29 cellular contexts compared by ENCODE assay signal in the genomic region with DNA sequence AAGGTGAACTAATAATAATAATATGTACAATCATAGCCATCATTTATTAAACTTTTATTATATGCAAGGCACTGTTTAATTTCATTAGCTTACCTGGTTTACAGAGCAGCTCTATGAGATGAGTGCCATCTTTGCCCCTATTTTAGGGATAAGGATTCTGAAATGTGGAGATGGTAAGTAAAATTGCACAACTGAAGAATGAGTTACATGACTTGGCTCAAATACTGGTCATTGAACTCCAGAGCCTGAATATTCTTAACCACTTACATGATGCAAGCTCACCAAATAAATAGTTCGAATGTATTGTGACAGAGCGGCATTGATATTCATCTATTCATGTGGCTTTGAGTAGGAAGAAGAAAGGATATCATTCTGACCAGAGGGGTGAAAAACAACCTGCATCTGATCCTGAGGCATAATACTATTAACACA. TPM values are rescaled to one million over a fixed set of nuclear protein-coding genes. Genes with fewer than 3 reads are reported as not detected.
"Had no signal": no experiment of that assay in that cellular context is flagged by ENCODE, and none has a peak within 500 bp of the region (broad histone marks: within the 10 kb centered on the region; RNA-seq: fewer than 3 reads in every experiment).

No MANE protein-coding gene starts in this region.

- H3K4me3 ChIP-seq: coronary artery, hepatocyte, mucosa of descending colon, neural progenitor cell, pancreas, prostate gland, spleen, tibial artery, upper lobe of left lung, uterus had no signal

- H2AFZ ChIP-seq: hepatocyte, neural progenitor cell had no signal

- H3K4me3 Mint-ChIP-seq: endodermal cell; natural killer cell; neural progenitor cell; stimulated activated memory B cell treated with anti-CD40 and anti-IgM and Interleukin-4, amounts not matched to agents 10 μg/mL and 1 μg/mL and 100 μg/mL, for 72 hours; stimulated activated naive CD8-positive, alpha-beta T cell treated with anti-CD3 and anti-CD28 coated beads, Interleukin-15, Interleukin-2, amounts not matched to agents 100 ng/mL and 50 ng/mL, for 24 hours had no signal

- H3K27me3 Mint-ChIP-seq: stimulated activated naive CD8-positive, alpha-beta T cell treated with anti-CD3 and anti-CD28 coated beads, Interleukin-15, Interleukin-2, amounts not matched to agents 100 ng/mL and 50 ng/mL, for 24 hours had no signal

- H3K27ac ChIP-seq: coronary artery, hepatocyte, neural progenitor cell, pancreas, prostate gland, spleen, tibial artery, upper lobe of left lung, uterus had no signal

- H3K4me1 ChIP-seq: neural progenitor cell, pancreas, prostate gland, spleen, tibial artery, upper lobe of left lung, uterus had no signal

- H3K27me3 ChIP-seq: hepatocyte, neural progenitor cell, pancreas, spleen, tibial artery, upper lobe of left lung, uterus had no signal

- H3K9ac ChIP-seq: neural progenitor cell had no signal

- H3K4me2 ChIP-seq: hepatocyte, neural progenitor cell had no signal

- H3K79me2 ChIP-seq: hepatocyte had no signal

- DNase-seq: effector CD4-positive, alpha-beta T cell; endodermal cell; foreskin melanocyte; head of caudate nucleus; kidney glomerular epithelial cell; mucosa of descending colon; natural killer cell; nucleus accumbens; pancreas; retina; spleen; stimulated activated CD4-positive, alpha-beta T cell treated with anti-CD3 and anti-CD28 coated beads, Interleukin-15, amount 100 ng/mL, for 24 hours; stimulated activated CD4-positive, alpha-beta T cell treated with anti-CD3 and anti-CD28 coated beads, Interleukin-1b, Interleukin-23, amount 100 ng/mL, for 48 hours; stimulated activated CD4-positive, alpha-beta T cell treated with anti-CD3 and anti-CD28 coated beads, Interleukin-4, amount 100 ng/mL, for 24 hours; tibial artery; upper lobe of left lung; uterus had no signal

- H3K4me1 Mint-ChIP-seq: natural killer cell; neural progenitor cell; stimulated activated memory B cell treated with anti-CD40 and anti-IgM and Interleukin-4, amounts not matched to agents 10 μg/mL and 1 μg/mL and 100 μg/mL, for 72 hours had no signal

- FAIRE-seq: endothelial cell of umbilical vein, islet of Langerhans had no signal

- H3K36me3 ChIP-seq: neural progenitor cell, prostate gland, spleen, tibial artery, upper lobe of left lung, uterus had no signal

- H3K36me3 Mint-ChIP-seq: natural killer cell; neural progenitor cell; stimulated activated memory B cell treated with anti-CD40 and anti-IgM and Interleukin-4, amounts not matched to agents 10 μg/mL and 1 μg/mL and 100 μg/mL, for 72 hours had no signal

- H3K9me3 ChIP-seq: mucosa of descending colon, pancreas, prostate gland, spleen, tibial artery, upper lobe of left lung, uterus had no signal

- ATAC-seq: mucosa of descending colon; natural killer cell; pancreas; sciatic nerve; stimulated activated memory B cell treated with anti-CD40 and anti-IgM and Interleukin-4, amounts not matched to agents 10 μg/mL and 1 μg/mL and 100 μg/mL, for 72 hours had no signal

- H3K27ac Mint-ChIP-seq: endodermal cell; natural killer cell; neural progenitor cell; stimulated activated memory B cell treated with anti-CD40 and anti-IgM and Interleukin-4, amounts not matched to agents 10 μg/mL and 1 μg/mL and 100 μg/mL, for 72 hours; stimulated activated naive CD8-positive, alpha-beta T cell treated with anti-CD3 and anti-CD28 coated beads, Interleukin-15, Interleukin-2, amounts not matched to agents 100 ng/mL and 50 ng/mL, for 24 hours had no signal

- H3K9me3 Mint-ChIP-seq: endodermal cell; neural progenitor cell; stimulated activated memory B cell treated with anti-CD40 and anti-IgM and Interleukin-4, amounts not matched to agents 10 μg/mL and 1 μg/mL and 100 μg/mL, for 72 hours; stimulated activated naive CD8-positive, alpha-beta T cell treated with anti-CD3 and anti-CD28 coated beads, Interleukin-15, Interleukin-2, amounts not matched to agents 100 ng/mL and 50 ng/mL, for 24 hours had no signal

RNA-seq across cellular contexts. Expression of gene ALB, which starts 11.7 kb away (rescaled TPM):
- total RNA-seq: dermis microvascular lymphatic vessel endothelial cell, endothelial cell of umbilical vein, natural killer cell had no signal
- polyA plus RNA-seq: endothelial cell of umbilical vein had no signal

RNA-seq across cellular contexts. Expression of gene AFP, which starts 20.2 kb away (rescaled TPM):
- total RNA-seq: dermis microvascular lymphatic vessel endothelial cell, endothelial cell of umbilical vein, lower leg skin, mucosa of descending colon, natural killer cell, sciatic nerve, spleen, temporal lobe, uterus had no signal
- polyA plus RNA-seq: endothelial cell of umbilical vein, spleen had no signal
